ENCODE assay signal across 1 cellular context in genomic region chr7:95527033-95527775, GRCh38.
TF ChIP-seq lines count a peak whose summit lies in the region.

No MANE protein-coding gene starts in this region.

TF ChIP-seq in H1, 55 proteins besides CTCF, POLR2A, EP300 and RAD21 (continued from another document):
- TF ChIP-seq MAX (IDR thresholded peaks at IDR 0.05), result peak; percentile 62
- no peak for TF ChIP-seq CEBPB (IDR thresholded peaks at IDR 0.05; ENCODE audit: low read depth, low read length)
